Comparison of ENCODE assay signal across 20 cellular contexts in the genomic region with DNA sequence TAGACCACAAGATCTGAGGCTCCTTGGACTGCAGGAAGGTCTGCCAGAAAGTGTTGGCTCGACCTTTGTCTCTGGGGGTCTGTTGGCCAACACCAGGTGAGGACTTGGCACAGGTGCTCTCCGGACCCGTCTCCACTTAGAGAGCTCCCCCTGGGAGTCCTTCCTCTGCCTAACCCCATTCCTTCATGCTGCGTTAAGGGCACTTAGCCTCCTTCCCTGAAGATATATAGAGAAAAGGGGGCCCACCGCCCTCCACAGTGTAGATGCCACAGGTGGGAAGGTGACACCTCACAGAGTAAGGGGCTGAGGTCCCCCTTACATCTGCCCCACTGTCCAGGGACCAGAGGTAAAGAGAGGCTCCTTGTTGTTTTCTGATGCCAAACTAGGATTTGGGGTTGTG. TPM values are rescaled to one million over a fixed set of nuclear protein-coding genes. Genes with fewer than 3 reads are reported as not detected.
DNase-seq lines count a peak whose midpoint lies in the region; ATAC-seq and TF ChIP-seq lines count a peak whose summit lies in the region.
"Had no signal": no experiment of that assay in that cellular context is flagged by ENCODE, and none has a peak within 500 bp of the region (broad histone marks: within the 10 kb centered on the region; RNA-seq: fewer than 3 reads in every experiment).

No MANE protein-coding gene starts in this region.

- peaks cover 97% of the 10 kb centered on the region for H4K20me1 ChIP-seq in IMR-90 (ENCODE audit: insufficient read depth, low read length)

- no peak for TF ChIP-seq POLR2A in IMR-90 (IDR thresholded peaks at IDR 0.05; ENCODE audit: low read depth, low read length)

- peak overlapping the region; percentile 1; the same call in 1 of the 2 replicates for H3K4me3 ChIP-seq in IMR-90 (ENCODE audit: insufficient read depth, low read depth, low read length)
- H3K4me3 ChIP-seq in esophagus (ENCODE audit: low read depth in 1 of 2, low read length in 2 of 2): no peak overlapping the region
- H3K4me3 ChIP-seq in psoas muscle: no peak overlapping the region
- H3K4me3 ChIP-seq in tibial artery: no peak overlapping the region
- H3K4me3 ChIP-seq: A549, BLaER1, Peyer's patch had no signal

- no peak overlapping the region for H4K8ac ChIP-seq in IMR-90 (ENCODE audit: low read depth in 2 of 2, low read length in 2 of 2)

- H3K4me2 ChIP-seq in IMR-90 (ENCODE audit: low read depth, low read length): peak overlapping the region; percentile 24
- H3K4me2 ChIP-seq: A549, BLaER1, KMS-11 had no signal

- no peak overlapping the region for H2AK9ac ChIP-seq in IMR-90 (replicated peaks; ENCODE audit: low read depth, low read length, poor library complexity)

- peak overlapping the region; percentile 5; the same call in 1 of the 2 replicates for H3K9ac ChIP-seq in IMR-90 (ENCODE audit: low read depth, low read length)
- H3K9ac ChIP-seq: BLaER1, KMS-11 had no signal

- POLR2A ChIA-PET in IMR-90 (lab: Charles Lee; ENCODE audit: unreplicated experiment): interaction anchor here (0.5 to 0.7 kb wide), 2 partner anchors 8 to 755 kb away, joined by 3 to 11 read pairs; a partner anchor contains a TSS

- 0 out of 2 replicates have a peak overlapping the region, but pooled peaks have one; percentile 58 for H3K23ac ChIP-seq in IMR-90 (ENCODE audit: low read depth, low read length)

- no peak for ATAC-seq in IMR-90 (ENCODE audit: low read depth)
- no peak for ATAC-seq in psoas muscle
- ATAC-seq: CD8-positive, alpha-beta T cell had no signal

- H2BK20ac ChIP-seq in IMR-90 (ENCODE audit: low read depth, low read length): no peak overlapping the region

- H2AK5ac ChIP-seq in IMR-90 (ENCODE audit: low read depth, low read length): no peak overlapping the region

- H3K18ac ChIP-seq in IMR-90 (ENCODE audit: low read depth, low read length): no peak overlapping the region

- H4K91ac ChIP-seq in IMR-90 (ENCODE audit: insufficient read depth, low read depth, low read length): no peak overlapping the region

- in situ Hi-C loops in IMR-90 (cut with MboI; ENCODE audit: low sequenced_read_pairs): no loop called here

- H3K9me1 ChIP-seq in IMR-90 (ENCODE audit: insufficient read depth, low read length): peaks cover 33% of the 10 kb centered on the region

- TSS peak; percentile 0 for BruUV-seq in IMR-90 (replicated peaks; lab: Mats Ljungman, UMichigan)

- H3K79me1 ChIP-seq in IMR-90 (ENCODE audit: low read depth in 1 of 2, low read length in 2 of 2): peaks cover 0 to 88% of the 10 kb centered on the region in 2 experiments; a peak in 2 of 4 replicates

- no CpG with 5 or more reads among the region's 5 CpGs for WGBS in IMR-90 (ENCODE audit: extremely low coverage in 2 of 2, insufficient read length in 1 of 2), 2 experiments
- 74 to 80% methylated on average over 5 of the region's 5 CpGs for WGBS in esophagus, 2 donors
- WGBS in psoas muscle, 3 donors: 44 to 68% (median 54%) methylated on average over 5 of the region's 5 CpGs

- no peak overlapping the region for H2BK5ac ChIP-seq in IMR-90 (ENCODE audit: low read depth, low read length, poor library complexity, severe bottlenecking)

- H3K4me1 ChIP-seq in IMR-90 (ENCODE audit: control insufficient read depth, insufficient read depth, low read length) (peaks cover 7% of the 10 kb centered on the region), esophagus (ENCODE audit: control insufficient read depth in 2 of 2, insufficient read depth in 2 of 2, low read length in 1 of 2) (peaks cover 3 to 7% of the 10 kb centered on the region in 2 donors), psoas muscle (peaks cover 87% of the 10 kb centered on the region), tibial artery (peaks cover 0 to 85% (median 78%) of the 10 kb centered on the region in 4 donors)

- CTCF ChIA-PET in IMR-90 (lab: Yijun Ruan, JAX): interaction anchor here (0.8 kb wide), 1 partner anchor 631 kb away, joined by 3 read pairs; no protein-coding TSS in a partner anchor

- intact Hi-C loops in IMR-90 (cut with micrococcal nuclease): no loop called here
- intact Hi-C loops in psoas muscle (cut with DNase I): loop anchor here in 1 of 2 donors (10.0 kb wide), 1 partner anchor 1028 kb away; no protein-coding TSS in a partner anchor
- intact Hi-C loops in tibial artery (cut with DNase I; ENCODE audit: low total_unique reads): no loop called here

- no peak overlapping the region for H3K56ac ChIP-seq in IMR-90 (ENCODE audit: extremely low read depth, insufficient read depth, low read length)

- H3K9me3 ChIP-seq in IMR-90 (ENCODE audit: control insufficient read depth, insufficient read depth, low read length): no peaks in the 10 kb centered on the region
- no peaks in the 10 kb centered on the region for H3K9me3 ChIP-seq in esophagus (ENCODE audit: control insufficient read depth in 2 of 2, insufficient read depth in 1 of 2, low read depth in 1 of 2, low read length in 1 of 2)
- no peaks in the 10 kb centered on the region for H3K9me3 ChIP-seq in psoas muscle
- no peaks in the 10 kb centered on the region for H3K9me3 ChIP-seq in tibial artery
- H3K9me3 ChIP-seq: A549, BLaER1, Peyer's patch had no signal

- peak overlapping the region; percentile 5 for H2AFZ ChIP-seq in IMR-90 (replicated peaks; ENCODE audit: low read length, poor library complexity)

- H3K27ac ChIP-seq in IMR-90 (ENCODE audit: insufficient read depth, low read length) (peak overlapping the region; percentile 31; the same call in 1 of the 2 replicates), esophagus (ENCODE audit: low read depth in 2 of 2, low read length in 1 of 2) (peak overlapping the region; percentile 12 to 47), psoas muscle (peak overlapping the region; percentile 89), tibial artery (peak overlapping the region; percentile 86 to 88)
- H3K27ac ChIP-seq: A549, BLaER1, KMS-11 had no signal

- H3K4ac ChIP-seq in IMR-90 (ENCODE audit: low read depth, low read length): no peak overlapping the region

- peaks cover 81% of the 10 kb centered on the region for H3K36me3 ChIP-seq in IMR-90 (ENCODE audit: control insufficient read depth, insufficient read depth, low read length)
- peaks cover 0 to 3% of the 10 kb centered on the region in 2 donors for H3K36me3 ChIP-seq in esophagus (ENCODE audit: control insufficient read depth in 2 of 2, insufficient read depth in 2 of 2, low read length in 1 of 2)
- peaks cover 0 to 30% of the 10 kb centered on the region in 2 donors for H3K36me3 ChIP-seq in psoas muscle (ENCODE audit: insufficient read depth in 1 of 2, low read depth in 1 of 2)
- peaks cover 0 to 33% (median 24%) of the 10 kb centered on the region in 3 donors for H3K36me3 ChIP-seq in tibial artery
- H3K36me3 ChIP-seq: BLaER1, Peyer's patch had no signal

- dilution Hi-C loops in IMR-90 (cut with HindIII; ENCODE audit: low sequenced_read_pairs, unreplicated experiment): loop anchor here (25.0 kb wide), 2 partner anchors 475 to 825 kb away; no protein-coding TSS in a partner anchor

- no peak for DNase-seq in IMR-90
- DNase-seq in psoas muscle: no peak
- peak in 1 of 2 donors; percentile 54 for DNase-seq in tibial artery
- DNase-seq in COR-L47 (lab: John Stamatoyannopoulos, UW): no peak
- DNase-seq in DMS153 (lab: John Stamatoyannopoulos, UW): no peak
- DNase-seq in NCI-H2081 treated with DMSO at 0.1 percent for 48 hours (lab: John Stamatoyannopoulos, UW): no peak
- DNase-seq: MV-4-11; NCI-H1694 treated with DMSO at 0.1 percent for 48 hours; NCI-H2107; NCI-H510A; NCI-H748 treated with DMSO at 0.1 percent for 48 hours; NK-92 treated with Interleukin-12 subunit alpha and Interleukin-12 subunit beta, amount 100 ng/mL, for 24 hours; Peyer's patch; Right ventricle myocardium superior had no signal

- TF ChIP-seq CTCF in IMR-90 (conservative IDR thresholded peaks at IDR 0.05; ENCODE audit: low read depth, low read length) (no peak), psoas muscle (IDR thresholded peaks at IDR 0.05) (no peak), tibial artery (IDR thresholded peaks at IDR 0.05) (no peak)

- H2BK120ac ChIP-seq in IMR-90 (ENCODE audit: low read depth, low read length): no peak overlapping the region

- TF ChIP-seq RAD21 in IMR-90 (IDR thresholded peaks at IDR 0.05; ENCODE audit: low read length): no peak

- no peak overlapping the region; the same call in 1 of the 2 replicates for H3K14ac ChIP-seq in IMR-90 (replicated peaks; ENCODE audit: low read depth, low read length)

- H3K27me3 ChIP-seq in IMR-90 (ENCODE audit: control insufficient read depth, insufficient read depth, low read length) (no peaks in the 10 kb centered on the region), esophagus (ENCODE audit: control insufficient read depth in 1 of 2, insufficient read depth in 2 of 2, low read length in 2 of 2) (no peaks in the 10 kb centered on the region), psoas muscle (ENCODE audit: insufficient read depth in 3 of 3, low read length in 2 of 3) (no peaks in the 10 kb centered on the region), tibial artery (no peaks in the 10 kb centered on the region)

- no peak overlapping the region for H4K5ac ChIP-seq in IMR-90 (ENCODE audit: low read depth, low read length)

- H2BK15ac ChIP-seq in IMR-90 (ENCODE audit: low read depth, low read length): no peak overlapping the region

TF ChIP-seq in IMR-90, 13 proteins besides CTCF, POLR2A, EP300 and RAD21 (continues in another document):
- TF ChIP-seq RFX5 (IDR thresholded peaks at IDR 0.05; ENCODE audit: low read depth, low read length): no peak
- TF ChIP-seq BHLHE40 (IDR thresholded peaks at IDR 0.05; ENCODE audit: low read depth, low read length): no peak
- TF ChIP-seq, protein P1, sequence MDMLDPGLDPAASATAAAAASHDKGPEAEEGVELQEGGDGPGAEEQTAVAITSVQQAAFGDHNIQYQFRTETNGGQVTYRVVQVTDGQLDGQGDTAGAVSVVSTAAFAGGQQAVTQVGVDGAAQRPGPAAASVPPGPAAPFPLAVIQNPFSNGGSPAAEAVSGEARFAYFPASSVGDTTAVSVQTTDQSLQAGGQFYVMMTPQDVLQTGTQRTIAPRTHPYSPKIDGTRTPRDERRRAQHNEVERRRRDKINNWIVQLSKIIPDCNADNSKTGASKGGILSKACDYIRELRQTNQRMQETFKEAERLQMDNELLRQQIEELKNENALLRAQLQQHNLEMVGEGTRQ (IDR thresholded peaks at IDR 0.05; ENCODE audit: low read depth, low read length): no peak

RNA-seq across cellular contexts. Expression of a gene that starts 8.2 kb away (rescaled TPM):
- total RNA-seq in IMR-90 (2012; rRNA removed) (392 and 433 TPM in 2 replicates), psoas muscle (100 to 1,000 TPM; 216 to 451 (median 286) TPM)
- polyA plus RNA-seq in IMR-90 (2012; rRNA removed) (1,339 and 1,767 TPM in 2 replicates), esophagus (10 to 100 TPM; 29.4 to 46.5 TPM), psoas muscle (100 to 1,000 TPM in 1 of 3 donors, 10 to 100 TPM in 2; 44.9 to 210 (median 56.1) TPM)
- polyA plus RNA-seq in IMR-90 (2012; cell fraction: cytosol; rRNA removed): 847 and 1,056 TPM in 2 replicates
- 732 and 841 TPM in 2 replicates for polyA plus RNA-seq in IMR-90 (2012; cell fraction: nucleus; rRNA removed; ENCODE audit: low replicate concordance)
- total RNA-seq: CD8-positive, alpha-beta T cell; HT-29 had no signal

RNA-seq across cellular contexts. Expression of a gene that starts 53.9 kb away (rescaled TPM):
- total RNA-seq in IMR-90 (2012; rRNA removed): 33.5 and 36.7 TPM in 2 replicates
- polyA plus RNA-seq in IMR-90 (2012; rRNA removed): 236 and 257 TPM in 2 replicates
- 205 and 355 TPM in 2 replicates for polyA plus RNA-seq in IMR-90 (2012; cell fraction: cytosol; rRNA removed)
- 73.3 and 119 TPM in 2 replicates for polyA plus RNA-seq in IMR-90 (2012; cell fraction: nucleus; rRNA removed; ENCODE audit: low replicate concordance)
- 100 to 1,000 TPM in 1 of 2 donors, 10 to 100 TPM in 1; 93.6 to 138 TPM for polyA plus RNA-seq in esophagus
- 10 to 100 TPM in 3 of 4 donors, 1 to 10 TPM in 1; 9.4 to 25.5 (median 14.7) TPM for total RNA-seq in psoas muscle
- 10 to 100 TPM in 2 of 3 donors, 1 to 10 TPM in 1; 8.2 to 33.2 (median 10.0) TPM for polyA plus RNA-seq in psoas muscle

Comparison
In these comparisons a context has a peak if more than half of its experiments do, and no peak if none do; other contexts are left out.
1. H3K27ac ChIP-seq: peak in every context shown above with its lines; median percentile 89 in psoas muscle; 87 in tibial artery; 31 in IMR-90; 30 in esophagus.